In genomic region chr7:132771301-132771730, GRCh38 we compare ENCODE assay signal across 12 cellular contexts.
DNase-seq lines count a peak whose midpoint lies in the region; ATAC-seq, FAIRE-seq and TF ChIP-seq lines count a peak whose summit lies in the region.
"Had no signal": no experiment of that assay in that cellular context is flagged by ENCODE, and none has a peak within 500 bp of the region (broad histone marks: within the 10 kb centered on the region; RNA-seq: fewer than 3 reads in every experiment).

No MANE protein-coding gene starts in this region.

- H3K4me3 ChIP-seq in DND-41 (ENCODE audit: low read depth in 1 of 2, low read length in 2 of 2): no peak overlapping the region
- no peak overlapping the region for H3K4me3 ChIP-seq in OCI-LY7 (ENCODE audit: low read depth, low read length, poor library complexity, severe bottlenecking)

- FAIRE-seq in RCC 7860 (lab: Jason Lieb, UNC): no peak

- H2AFZ ChIP-seq in DND-41 (ENCODE audit: low read depth, low read length) (no peak overlapping the region), OCI-LY7 (ENCODE audit: low read length) (peak overlapping the region; percentile 64; the same call in 1 of the 2 replicates)

- H4K20me1 ChIP-seq in DND-41 (ENCODE audit: insufficient read depth, low read length): no peaks in the 10 kb centered on the region
- H4K20me1 ChIP-seq in OCI-LY7 (ENCODE audit: insufficient read depth, low read length): no peaks in the 10 kb centered on the region

- peak; percentile 79 for ATAC-seq in DND-41 (ENCODE audit: insufficient read depth, low read depth)
- no peak for ATAC-seq in HG03439 (IDR thresholded peaks at IDR 0.05; ENCODE audit: unreplicated experiment)

- H3K4me2 ChIP-seq in DND-41 (ENCODE audit: insufficient read depth, low read length) (no peak overlapping the region), OCI-LY7 (ENCODE audit: low read length) (peak overlapping the region; percentile 30; the same call in 1 of the 2 replicates)

- POLR2A ChIA-PET in OCI-LY7 (lab: Charles Lee): interaction anchor here (0.6 to 1.1 kb wide), 3 partner anchors 18 to 370 kb away, joined by 3 to 4 read pairs (median 4); no protein-coding TSS in a partner anchor

- TF ChIP-seq CTCF in DND-41 (IDR thresholded peaks at IDR 0.05; ENCODE audit: borderline replicate concordance, extremely low read depth, low read length, poor library complexity, severe bottlenecking) (peak; percentile 40), OCI-LY7 (conservative IDR thresholded peaks at IDR 0.05; ENCODE audit: low read length) (no peak)

- peaks cover 5% of the 10 kb centered on the region for H3K4me1 ChIP-seq in DND-41 (ENCODE audit: insufficient read depth, low read length)
- peaks cover 8% of the 10 kb centered on the region for H3K4me1 ChIP-seq in OCI-LY7 (ENCODE audit: insufficient read depth, low read length, poor library complexity, severe bottlenecking)

- H3K9me3 ChIP-seq in DND-41 (ENCODE audit: insufficient read depth, low read length, severe bottlenecking): peaks cover 7% of the 10 kb centered on the region
- peaks cover 11% of the 10 kb centered on the region for H3K9me3 ChIP-seq in OCI-LY7 (ENCODE audit: low read length)

- no peaks in the 10 kb centered on the region for H3K9me2 ChIP-seq in OCI-LY7 (ENCODE audit: insufficient read depth, low read length)

- DNase-seq in DND-41 (peak; percentile 36), OCI-LY7 (ENCODE audit: low spot score) (no peak), midbrain (lab: John Stamatoyannopoulos, UW) (peak; percentile 21), NCI-H82 (lab: John Stamatoyannopoulos, UW) (no peak), NOMO-1 (lab: John Stamatoyannopoulos, UW; ENCODE audit: unreplicated experiment in 2 of 2) (no peak), RCC 7860 (ENCODE audit: low spot score) (no peak)
- DNase-seq in activated effector memory CD4-positive, alpha-beta T cell treated with Interleukin-2 at 50 U/mL for 16 hours: peak; percentile 21
- DNase-seq: mammary epithelial cell, NCI-H1694 treated with DMSO at 0.1 percent for 48 hours, NCI-H774 had no signal

- CTCF ChIA-PET in OCI-LY7 (lab: Charles Lee; ENCODE audit: unreplicated experiment): no interaction called here

- H3K79me2 ChIP-seq in DND-41 (ENCODE audit: insufficient read depth, low read length) (no peaks in the 10 kb centered on the region), OCI-LY7 (ENCODE audit: insufficient read depth, low read depth, low read length) (no peaks in the 10 kb centered on the region)

- H3K27me3 ChIP-seq in DND-41 (ENCODE audit: insufficient read depth, low read length, poor library complexity): no peaks in the 10 kb centered on the region

- no peak overlapping the region for H3K27ac ChIP-seq in DND-41 (ENCODE audit: low read length)
- no peak overlapping the region for H3K27ac ChIP-seq in OCI-LY7 (ENCODE audit: low read depth, low read length, poor library complexity, severe bottlenecking)
- H3K27ac ChIP-seq: epithelial cell of prostate had no signal

- BruUV-seq in OCI-LY7 (replicated peaks; lab: Mats Ljungman, UMichigan): no TSS peak

- H3K9ac ChIP-seq in DND-41 (ENCODE audit: low read depth, low read length): no peak overlapping the region

- no peaks in the 10 kb centered on the region for H3K36me3 ChIP-seq in DND-41 (ENCODE audit: insufficient read depth, low read length)
- H3K36me3 ChIP-seq in OCI-LY7 (ENCODE audit: insufficient read depth, low read length): no peaks in the 10 kb centered on the region

- intact Hi-C loops in OCI-LY7 (cut with micrococcal nuclease; ENCODE audit: unreplicated experiment): no loop called here

Comparison
In these comparisons a context has a peak if more than half of its experiments do, and no peak if none do; other contexts are left out.
1. DNase-seq: peak in DND-41 (single experiment), activated effector memory CD4-positive, alpha-beta T cell treated with Interleukin-2 at 50 U/mL for 16 hours (single experiment) and midbrain (single experiment); none in OCI-LY7 (single experiment), NCI-H82 (single experiment), NOMO-1 (0 of 2) and RCC 7860 (single experiment).